Comparison of ENCODE assay signal across 12 cellular contexts in genomic region chr15:45442497-45443135, GRCh38.
DNase-seq lines count a peak whose midpoint lies in the region; ATAC-seq and TF ChIP-seq lines count a peak whose summit lies in the region.
"Had no signal": no experiment of that assay in that cellular context is flagged by ENCODE, and none has a peak within 500 bp of the region (broad histone marks: within the 10 kb centered on the region; RNA-seq: fewer than 3 reads in every experiment).

No MANE protein-coding gene starts in this region.

- peak overlapping the region; percentile 9 for H2AFZ ChIP-seq in neural progenitor cell (replicated peaks)
- H2AFZ ChIP-seq in neuronal stem cell (ENCODE audit: low read length), result no peak overlapping the region

- intact Hi-C loops in Panc1 (cut with micrococcal nuclease; ENCODE audit: unreplicated experiment), result no loop called here

- H3K9me3 ChIP-seq in Panc1 (ENCODE audit: control insufficient read depth, insufficient read depth, low read depth, low read length), result no peaks in the 10 kb centered on the region
- H3K9me3 ChIP-seq in neural progenitor cell (ENCODE audit: low read depth), result no peaks in the 10 kb centered on the region
- no peaks in the 10 kb centered on the region for H3K9me3 ChIP-seq in SJCRH30 (replicated peaks)
- no peaks in the 10 kb centered on the region for H3K9me3 ChIP-seq in neuronal stem cell (replicated peaks in 1 of 2; ENCODE audit: control insufficient read depth in 2 of 2, insufficient read depth in 1 of 2, low read depth in 1 of 2, low read length in 2 of 2)

- H3K4me3 ChIP-seq in Panc1 (ENCODE audit: low read depth in 2 of 2, low read length in 2 of 2), result no peak overlapping the region
- H3K4me3 ChIP-seq in neural progenitor cell, result no peak overlapping the region
- no peak overlapping the region for H3K4me3 ChIP-seq in SJCRH30
- H3K4me3 ChIP-seq in neuronal stem cell (ENCODE audit: low read length in 2 of 2), result no peak overlapping the region

- H3K9ac ChIP-seq in neural progenitor cell, result no peak overlapping the region
- H3K9ac ChIP-seq in neuronal stem cell (ENCODE audit: low read depth, low read length, poor library complexity), result no peak overlapping the region

- no peak overlapping the region for H2BK12ac ChIP-seq in neuronal stem cell (ENCODE audit: low read length)

- H3K79me2 ChIP-seq in neural progenitor cell (ENCODE audit: low read depth), result no peaks in the 10 kb centered on the region

- H3K27ac ChIP-seq in Panc1 (ENCODE audit: low read length) (0 out of 2 replicates have a peak overlapping the region, but pooled peaks have one; percentile 15), neural progenitor cell (no peak overlapping the region), SJCRH30 (no peak overlapping the region), neuronal stem cell (replicated peaks; ENCODE audit: low read length) (no peak overlapping the region)

- H3K23ac ChIP-seq in neuronal stem cell (ENCODE audit: low read depth, low read length, poor library complexity), result no peak overlapping the region

- H3K4ac ChIP-seq in neuronal stem cell (ENCODE audit: low read length), result no peak overlapping the region

- POLR2A ChIA-PET in Panc1 (lab: Charles Lee), result interaction anchor here (0.7 kb wide), 1 partner anchor 13 kb away, joined by 6 read pairs; no protein-coding TSS in a partner anchor

- H4K91ac ChIP-seq in neuronal stem cell (ENCODE audit: low read depth, low read length, poor library complexity), result no peak overlapping the region

- no peak overlapping the region for H4K8ac ChIP-seq in neuronal stem cell (ENCODE audit: low read depth, low read length)

- H3K14ac ChIP-seq in neuronal stem cell (ENCODE audit: low read length), result no peak overlapping the region

- H3K27me3 ChIP-seq in Panc1 (ENCODE audit: control insufficient read depth, insufficient read depth, low read length), result no peaks in the 10 kb centered on the region
- no peaks in the 10 kb centered on the region for H3K27me3 ChIP-seq in neural progenitor cell
- H3K27me3 ChIP-seq in SJCRH30, result peaks cover 6% of the 10 kb centered on the region
- peaks cover 0 to 23% (median 0%) of the 10 kb centered on the region in 3 experiments for H3K27me3 ChIP-seq in neuronal stem cell (ENCODE audit: control insufficient read depth in 3 of 3, insufficient read depth in 3 of 3, low read depth in 1 of 3, low read length in 3 of 3)

- TF ChIP-seq CTCF in Panc1 (IDR thresholded peaks at IDR 0.05) (no peak), neural progenitor cell (IDR thresholded peaks at IDR 0.05) (no peak)

- BruUV-seq in Panc1 (replicated peaks; lab: Mats Ljungman, UMichigan), result no TSS peak

- DNase-seq in Daoy (ENCODE audit: low read depth) (peak; percentile 49), Panc1 (ENCODE audit: low read depth, low spot score) (no peak), dedifferentiated amniotic fluid mesenchymal stem cell (ENCODE audit: extremely low spot score) (peak; percentile 24), neural progenitor cell (ENCODE audit: low spot score) (no peak), A172 (ENCODE audit: low spot score) (no peak), SJCRH30 (no peak), neuronal stem cell (ENCODE audit: low spot score) (no peak)
- DNase-seq: amniotic stem cell, NCI-H1048, NCI-H510A, retina had no signal

- peaks cover 6% of the 10 kb centered on the region for H3K4me1 Mint-ChIP-seq in neural progenitor cell

- H3K27ac Mint-ChIP-seq in neural progenitor cell, result no peak overlapping the region

- no peak overlapping the region for H3K18ac ChIP-seq in neuronal stem cell (ENCODE audit: low read length)

- no peak overlapping the region for H2BK15ac ChIP-seq in neuronal stem cell (ENCODE audit: low read length)

- no peak for ATAC-seq in Panc1
- no peak for ATAC-seq in HG03469 (IDR thresholded peaks at IDR 0.05; ENCODE audit: unreplicated experiment)

- no peak overlapping the region for H2AK5ac ChIP-seq in neuronal stem cell (ENCODE audit: low read depth, low read length)

- H3K79me1 ChIP-seq in neuronal stem cell (ENCODE audit: low read depth, low read length), result no peaks in the 10 kb centered on the region

- CTCF ChIA-PET in Panc1 (lab: Charles Lee), result interaction anchor here (0.7 to 1.3 kb wide), 2 partner anchors 12 to 137 kb away, joined by 4 to 5 read pairs; no protein-coding TSS in a partner anchor

- no CpG with 5 or more reads among the region's 5 CpGs for WGBS in neuronal stem cell (ENCODE audit: extremely low coverage in 2 of 2, insufficient read length in 2 of 2, insufficient replicate concordance in 1 of 2), 2 donors

- no peak overlapping the region for H2BK120ac ChIP-seq in neuronal stem cell (ENCODE audit: low read depth, low read length)

- in situ Hi-C loops in Panc1 (cut with HindIII; ENCODE audit: low pct_unique_long_range_greater_than_20kb, low sequenced_read_pairs), result no loop called here

- H3K4me2 ChIP-seq in neural progenitor cell (no peak overlapping the region), neuronal stem cell (ENCODE audit: insufficient read depth, low read length, poor library complexity, severe bottlenecking) (no peak overlapping the region)

- H3K4me1 ChIP-seq in Panc1 (ENCODE audit: control insufficient read depth, insufficient read depth, low read length), result peaks cover 17% of the 10 kb centered on the region
- H3K4me1 ChIP-seq in neural progenitor cell, result no peaks in the 10 kb centered on the region
- no peaks in the 10 kb centered on the region for H3K4me1 ChIP-seq in SJCRH30
- H3K4me1 ChIP-seq in neuronal stem cell (ENCODE audit: control insufficient read depth in 2 of 2, insufficient read depth in 1 of 2, low read depth in 1 of 2, low read length in 2 of 2), result no peaks in the 10 kb centered on the region

- peaks cover 2% of the 10 kb centered on the region for H3K27me3 Mint-ChIP-seq in neural progenitor cell (ENCODE audit: insufficient read depth, low read depth)

- H3K9me3 Mint-ChIP-seq in neural progenitor cell, result no peaks in the 10 kb centered on the region

- no peaks in the 10 kb centered on the region for H4K20me1 ChIP-seq in neural progenitor cell (ENCODE audit: low read depth)

- H3F3A ChIP-seq in neural progenitor cell (ENCODE audit: low read depth), result no peaks in the 10 kb centered on the region

- H3K36me3 ChIP-seq in Panc1 (ENCODE audit: control insufficient read depth, insufficient read depth, low read length), result no peaks in the 10 kb centered on the region
- H3K36me3 ChIP-seq in neural progenitor cell, result no peaks in the 10 kb centered on the region
- H3K36me3 ChIP-seq in SJCRH30, result no peaks in the 10 kb centered on the region
- no peaks in the 10 kb centered on the region for H3K36me3 ChIP-seq in neuronal stem cell (replicated peaks in 1 of 2; ENCODE audit: control insufficient read depth in 2 of 2, insufficient read depth in 2 of 2, low read length in 2 of 2)

- H3K36me3 Mint-ChIP-seq in neural progenitor cell, result no peaks in the 10 kb centered on the region

- peak overlapping the region; percentile 24 for H3K4me3 Mint-ChIP-seq in neural progenitor cell

- no peak overlapping the region for H2BK5ac ChIP-seq in neuronal stem cell (ENCODE audit: low read length)

Comparison
In these comparisons a context has a peak if more than half of its experiments do, and no peak if none do; other contexts are left out.
1. DNase-seq: peak in Daoy (single experiment) and dedifferentiated amniotic fluid mesenchymal stem cell (single experiment); none in Panc1 (single experiment), neural progenitor cell (single experiment), A172 (single experiment), SJCRH30 (0 of 2) and neuronal stem cell (single experiment).